17 cellular contexts compared by ENCODE assay signal in the genomic region with DNA sequence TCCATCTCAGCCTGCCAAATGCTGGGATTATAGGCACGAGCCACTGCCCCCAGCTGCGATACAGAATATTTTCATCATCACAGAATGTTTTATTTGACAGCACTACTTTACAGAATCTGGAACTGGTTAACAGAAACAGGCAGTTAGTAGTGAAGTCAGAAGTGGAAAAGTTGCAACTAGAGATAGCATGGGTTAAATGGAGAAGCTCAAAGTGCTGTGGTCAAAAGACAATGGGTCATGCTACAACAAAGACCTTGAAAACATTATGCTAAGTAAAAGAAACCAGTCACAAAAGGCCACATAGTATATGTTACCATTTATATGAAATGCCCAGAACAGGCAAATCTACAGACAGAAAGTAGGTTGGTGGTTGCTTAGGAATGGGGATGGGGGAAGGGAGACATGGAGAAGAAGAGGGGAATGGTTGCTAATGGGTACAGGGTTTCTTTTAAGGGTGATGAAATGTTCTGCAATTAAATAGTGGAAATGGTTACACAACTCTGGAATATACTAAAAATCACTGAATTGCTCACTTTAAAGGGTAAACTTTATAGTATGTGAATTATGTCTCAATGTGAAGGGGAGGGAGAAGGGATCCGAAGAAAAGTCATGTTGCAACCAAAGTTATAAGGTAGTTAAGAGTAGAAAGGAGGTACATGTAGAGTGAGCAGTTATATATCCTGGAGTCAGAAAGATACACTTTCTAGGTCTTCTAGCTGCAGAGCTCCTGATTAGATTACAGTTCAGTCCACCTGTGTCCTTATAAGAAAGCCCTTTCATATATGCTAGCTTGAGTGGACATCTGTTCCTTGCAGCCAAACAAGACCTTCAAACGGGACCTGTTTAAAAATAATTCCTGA. TPM values are rescaled to one million over a fixed set of nuclear protein-coding genes. Genes with fewer than 3 reads are reported as not detected.
DNase-seq lines count a peak whose midpoint lies in the region; ATAC-seq and TF ChIP-seq lines count a peak whose summit lies in the region.
"Had no signal": no experiment of that assay in that cellular context is flagged by ENCODE, and none has a peak within 500 bp of the region (broad histone marks: within the 10 kb centered on the region; RNA-seq: fewer than 3 reads in every experiment).

No MANE protein-coding gene starts in this region.

- H3K36me3 ChIP-seq in esophagus muscularis mucosa, result peaks cover 0 to 18% (median 7%) of the 10 kb centered on the region in 4 donors

- H3K27me3 ChIP-seq in esophagus muscularis mucosa, result no peaks in the 10 kb centered on the region
- H3K27me3 ChIP-seq: tibial artery had no signal

- peaks cover 33 to 77% (median 61%) of the 10 kb centered on the region in 4 donors for H3K4me1 ChIP-seq in esophagus muscularis mucosa

- no peak for ATAC-seq in HG03175 (IDR thresholded peaks at IDR 0.05; ENCODE audit: unreplicated experiment)

- DNase-seq in EH (ENCODE audit: low read depth), result peak; percentile 75
- DNase-seq in NCI-H460 (ENCODE audit: extremely low read depth, low read depth), result peak; percentile 6
- peak; percentile 92 for DNase-seq in fibroblast of gingiva (ENCODE audit: low read depth)
- peak; percentile 47 for DNase-seq in renal cortical epithelial cell (ENCODE audit: low read depth)
- DNase-seq in esophagus muscularis mucosa (ENCODE audit: extremely low spot score), result no peak
- DNase-seq in medulla oblongata (ENCODE audit: extremely low spot score), result no peak
- DNase-seq in NCI-H2029 treated with DMSO at 0.1 percent for 48 hours (lab: John Stamatoyannopoulos, UW), result no peak
- DNase-seq: activated CD4-positive, alpha-beta T cell treated with anti-CD3 and anti-CD28 coated beads for 1 hour; activated gamma-delta T cell; aorta; Kasumi-1; NCI-H1436 treated with DMSO at 0.1 percent for 48 hours; NCI-H2227 treated with DMSO at 0.1 percent for 48 hours; SIG-M5; tibial artery had no signal

- intact Hi-C loops in esophagus muscularis mucosa (cut with DNase I), result no loop called here

- TF ChIP-seq EP300 in esophagus muscularis mucosa (IDR thresholded peaks at IDR 0.05), result no peak

- no peaks in the 10 kb centered on the region for H3K9me3 ChIP-seq in esophagus muscularis mucosa
- H3K9me3 ChIP-seq: tibial artery had no signal

- H3K27ac ChIP-seq in esophagus muscularis mucosa (replicated peaks in 1 of 4), result no peak overlapping the region

- no peak for TF ChIP-seq CTCF in esophagus muscularis mucosa (IDR thresholded peaks at IDR 0.05)

- no peak for TF ChIP-seq POLR2A in esophagus muscularis mucosa (IDR thresholded peaks at IDR 0.05; ENCODE audit: low read depth)

- H3K4me3 ChIP-seq in esophagus muscularis mucosa, result no peak overlapping the region
- H3K4me3 ChIP-seq: skin epidermis, tibial artery had no signal

- WGBS in esophagus muscularis mucosa, result 67% methylated on average over 4 of the region's 4 CpGs

RNA-seq across cellular contexts. Expression of a gene that starts 46.3 kb away (rescaled TPM):
- 0.17 TPM in 1 of 2 replicates, not detected in the other for total RNA-seq in NCI-H460 (2014; rRNA removed; shearing (Covaris generic))
- not detected in 2 replicates for polyA plus RNA-seq in NCI-H460 (2014; cell fraction: nucleus; rRNA removed)
- total RNA-seq in renal cortical epithelial cell, result 0.10 and 0.17 TPM in 2 replicates
- 1 to 10 TPM in 1 of 4 donors, under 1 TPM in 3; 0.42 to 1.4 (median 0.70) TPM for total RNA-seq in esophagus muscularis mucosa

RNA-seq across cellular contexts. Expression of a gene that starts 57.7 kb away (rescaled TPM):
- 60.3 and 74.4 TPM in 2 replicates for total RNA-seq in NCI-H460 (2014; rRNA removed; shearing (Covaris generic))
- 94.7 and 103 TPM in 2 replicates for polyA plus RNA-seq in NCI-H460 (2014; cell fraction: nucleus; rRNA removed)
- total RNA-seq in renal cortical epithelial cell (76.8 and 137 TPM in 2 replicates), esophagus muscularis mucosa (100 to 1,000 TPM in 2 of 4 donors, 10 to 100 TPM in 2; 69.6 to 151 (median 99.3) TPM)

Comparison
In these comparisons a context has a peak if more than half of its experiments do, and no peak if none do; other contexts are left out.
1. DNase-seq: peak in EH (single experiment), NCI-H460 (single experiment), fibroblast of gingiva (single experiment) and renal cortical epithelial cell (single experiment); none in esophagus muscularis mucosa (single experiment), medulla oblongata (single experiment) and NCI-H2029 treated with DMSO at 0.1 percent for 48 hours (single experiment).